In genomic region chr1:12464627-12465056, GRCh38 we compare ENCODE assay signal across 12 cellular contexts.
DNase-seq lines count a peak whose midpoint lies in the region; FAIRE-seq and TF ChIP-seq lines count a peak whose summit lies in the region.
"Had no signal": no experiment of that assay in that cellular context is flagged by ENCODE, and none has a peak within 500 bp of the region (broad histone marks: within the 10 kb centered on the region; RNA-seq: fewer than 3 reads in every experiment).

No MANE protein-coding gene starts in this region.

- H3K4me1 ChIP-seq in uterus (peaks cover 6 to 12% of the 10 kb centered on the region in 2 donors), small intestine (ENCODE audit: control insufficient read depth in 2 of 2, insufficient read depth in 1 of 2, low read depth in 1 of 2, low read length in 1 of 2) (peaks cover 0 to 5% of the 10 kb centered on the region in 2 donors)

- H3K9me3 ChIP-seq in uterus, result no peaks in the 10 kb centered on the region
- no peaks in the 10 kb centered on the region for H3K9me3 ChIP-seq in small intestine (ENCODE audit: control insufficient read depth, low read depth)

- 71 to 98% (median 83%) methylated on average over 5 of the region's 5 CpGs for WGBS in small intestine, 3 donors

- H3K4me3 ChIP-seq in uterus (no peak overlapping the region), small intestine (ENCODE audit: low read depth in 1 of 2, low read length in 2 of 2) (no peak overlapping the region)

- peak overlapping the region; percentile 62 to 66 for H3K27ac ChIP-seq in uterus
- H3K27ac ChIP-seq in small intestine (ENCODE audit: low read depth in 1 of 2, low read length in 1 of 2), result peak overlapping the region in 1 of 2 donors; percentile 52
- H3K27ac ChIP-seq: RWPE1 had no signal

- H3K36me3 ChIP-seq in uterus, result no peaks in the 10 kb centered on the region
- peaks cover 6 to 9% of the 10 kb centered on the region in 2 donors for H3K36me3 ChIP-seq in small intestine (ENCODE audit: control insufficient read depth in 2 of 2, insufficient read depth in 2 of 2, low read length in 2 of 2)

- intact Hi-C loops in uterus (cut with DNase I; ENCODE audit: low total_unique reads), result no loop called here

- no peaks in the 10 kb centered on the region for H3K27me3 ChIP-seq in uterus
- no peaks in the 10 kb centered on the region for H3K27me3 ChIP-seq in small intestine (ENCODE audit: control insufficient read depth in 2 of 2, insufficient read depth in 2 of 2, low read length in 2 of 2)

- no peak for FAIRE-seq in small intestine (lab: Jason Lieb, UNC)

- DNase-seq in M059J (ENCODE audit: low read depth) (peak; percentile 97), dedifferentiated amniotic fluid mesenchymal stem cell (ENCODE audit: extremely low spot score) (peak; percentile 91), mucosa of gallbladder (ENCODE audit: low spot score) (peak; percentile 38), uterus (peak; percentile 68 to 70), SHP77 treated with DMSO at 0.1 percent for 48 hours (lab: John Stamatoyannopoulos, UW) (no peak), small intestine (no peak), DMS114 treated with DMSO at 0.1 percent for 48 hours (lab: John Stamatoyannopoulos, UW; ENCODE audit: unreplicated experiment) (no peak)
- DNase-seq: activated CD4-positive, alpha-beta T cell treated with anti-CD3 and anti-CD28 coated beads, Interleukin-2, amount 10 ng/mL, durations not matched to agents 7 days and 5 days; amygdala; MV-4-11; natural killer cell had no signal

- TF ChIP-seq CTCF in uterus (IDR thresholded peaks at IDR 0.05), result no peak

- no peak for TF ChIP-seq POLR2A in uterus (IDR thresholded peaks at IDR 0.05)

Comparison
In these comparisons a context has a peak if more than half of its experiments do, and no peak if none do; other contexts are left out.
1. DNase-seq: peak in M059J (single experiment), dedifferentiated amniotic fluid mesenchymal stem cell (single experiment), mucosa of gallbladder (single experiment) and uterus (2 of 2); none in SHP77 treated with DMSO at 0.1 percent for 48 hours (single experiment), small intestine (single experiment) and DMS114 treated with DMSO at 0.1 percent for 48 hours (single experiment).